Comparison of ENCODE assay signal across 8 cellular contexts in genomic region chr20:46324960-46325703, GRCh38. TPM values are rescaled to one million over a fixed set of nuclear protein-coding genes. Genes with fewer than 3 reads are reported as not detected.
DNase-seq lines count a peak whose midpoint lies in the region; ATAC-seq and TF ChIP-seq lines count a peak whose summit lies in the region.

No MANE protein-coding gene starts in this region.

- TF ChIP-seq CTCF in AG09309 (IDR thresholded peaks at IDR 0.05; ENCODE audit: control insufficient read depth, insufficient read depth, low read depth, low read length, missing control alignments) (peak; percentile 48), GM10248 (IDR thresholded peaks at IDR 0.05; ENCODE audit: control extremely low read depth, extremely low read depth, low read depth, missing control alignments) (peak; percentile 12), OCI-LY7 (conservative IDR thresholded peaks at IDR 0.05; ENCODE audit: low read length) (peak; percentile 57), gastroesophageal sphincter (IDR thresholded peaks at IDR 0.05) (peak in 3 of 4 experiments; percentile 6 to 21 (median 16))

- ATAC-seq in gastroesophageal sphincter (no peak), HG02970 (IDR thresholded peaks at IDR 0.05; ENCODE audit: low FRiP score, unreplicated experiment) (no peak), HG03025 (IDR thresholded peaks at IDR 0.05; ENCODE audit: low FRiP score, unreplicated experiment) (no peak)

- no peaks in the 10 kb centered on the region for H3K79me2 ChIP-seq in OCI-LY7 (ENCODE audit: insufficient read depth, low read depth, low read length)

- no peak for DNase-seq in AG09309 (ENCODE audit: low read depth)
- DNase-seq in GM10248 (ENCODE audit: extremely low spot score), result no peak
- peak; percentile 15 for DNase-seq in OCI-LY7 (ENCODE audit: low spot score)
- DNase-seq in posterior cingulate gyrus, result no peak
- DNase-seq in NCI-H128 (lab: John Stamatoyannopoulos, UW; ENCODE audit: unreplicated experiment), result no peak

- no peaks in the 10 kb centered on the region for H4K20me1 ChIP-seq in OCI-LY7 (ENCODE audit: insufficient read depth, low read length)

- H3K36me3 ChIP-seq in OCI-LY7 (ENCODE audit: insufficient read depth, low read length) (no peaks in the 10 kb centered on the region), gastroesophageal sphincter (no peaks in the 10 kb centered on the region)

- no peak for TF ChIP-seq POLR2A in gastroesophageal sphincter (IDR thresholded peaks at IDR 0.05)

- CTCF ChIA-PET in GM10248 (lab: Yijun Ruan, JAX) (interaction anchor here (1.3 to 1.7 kb wide), 2 partner anchors 24 to 150 kb away, joined by 4 read pairs; no protein-coding TSS in a partner anchor), OCI-LY7 (lab: Charles Lee; ENCODE audit: unreplicated experiment) (no interaction called here)

- POLR2A ChIA-PET in GM10248 (lab: Yijun Ruan, JAX), result no interaction called here
- POLR2A ChIA-PET in OCI-LY7 (lab: Charles Lee), result no interaction called here

- intact Hi-C loops in OCI-LY7 (cut with micrococcal nuclease; ENCODE audit: unreplicated experiment), result no loop called here
- intact Hi-C loops in posterior cingulate gyrus (cut with DNase I), result no loop called here

- H3K27ac ChIP-seq in OCI-LY7 (ENCODE audit: low read depth, low read length, poor library complexity, severe bottlenecking) (no peak overlapping the region), gastroesophageal sphincter (no peak overlapping the region)

- WGBS in gastroesophageal sphincter (ENCODE audit: low coverage in 1 of 2), 2 donors, result 52 to 73% methylated on average over 2 to 6 of the region's 6 CpGs

- no peak overlapping the region for H2AFZ ChIP-seq in OCI-LY7 (ENCODE audit: low read length)

- H3K4me2 ChIP-seq in OCI-LY7 (ENCODE audit: low read length), result no peak overlapping the region

- no peaks in the 10 kb centered on the region for H3K9me2 ChIP-seq in OCI-LY7 (ENCODE audit: insufficient read depth, low read length)

- TF ChIP-seq EP300 in gastroesophageal sphincter (IDR thresholded peaks at IDR 0.05), result no peak

- peaks cover 96% of the 10 kb centered on the region for H3K27me3 ChIP-seq in gastroesophageal sphincter

- no peaks in the 10 kb centered on the region for H3K9me3 ChIP-seq in OCI-LY7 (ENCODE audit: low read length)
- no peaks in the 10 kb centered on the region for H3K9me3 ChIP-seq in gastroesophageal sphincter

- H3K4me3 ChIP-seq in AG09309 (ENCODE audit: control insufficient read depth, low read depth, low read length), result no peak overlapping the region
- H3K4me3 ChIP-seq in OCI-LY7 (ENCODE audit: low read depth, low read length, poor library complexity, severe bottlenecking), result no peak overlapping the region
- no peak overlapping the region for H3K4me3 ChIP-seq in gastroesophageal sphincter

- no TSS peak for BruUV-seq in OCI-LY7 (replicated peaks; lab: Mats Ljungman, UMichigan)

- no peaks in the 10 kb centered on the region for H3K4me1 ChIP-seq in OCI-LY7 (ENCODE audit: insufficient read depth, low read length, poor library complexity, severe bottlenecking)
- H3K4me1 ChIP-seq in gastroesophageal sphincter, result no peaks in the 10 kb centered on the region

RNA-seq across cellular contexts. Expression of gene CDH22, which starts 16.8 kb away (rescaled TPM):
- total RNA-seq in OCI-LY7 (2014; rRNA removed; shearing (Covaris generic)), result not detected in 2 replicates
- not detected in 2 replicates for total RNA-seq in OCI-LY7 (2022)
- under 1 TPM in 1 of 4 donors, not detected in 3; 0.15 TPM for total RNA-seq in gastroesophageal sphincter
